Comparison of ENCODE assay signal across 15 cellular contexts in genomic region chr15:75063338-75063737, GRCh38. TPM values are rescaled to one million over a fixed set of nuclear protein-coding genes. Genes with fewer than 3 reads are reported as not detected.
DNase-seq lines count a peak whose midpoint lies in the region; TF ChIP-seq lines count a peak whose summit lies in the region.
"Had no signal": no experiment of that assay in that cellular context is flagged by ENCODE, and none has a peak within 500 bp of the region (broad histone marks: within the 10 kb centered on the region; RNA-seq: fewer than 3 reads in every experiment).

No MANE protein-coding gene starts in this region.

- H3K27ac ChIP-seq in osteoblast (ENCODE audit: low read depth, low read length), result no peak overlapping the region
- no peak overlapping the region for H3K27ac ChIP-seq in uterus
- H3K27ac ChIP-seq in tibial nerve, result no peak overlapping the region
- H3K27ac ChIP-seq: PC-9 had no signal

- H3K36me3 ChIP-seq in osteoblast (ENCODE audit: insufficient read depth, low read length), result no peaks in the 10 kb centered on the region
- H3K36me3 ChIP-seq in uterus, result no peaks in the 10 kb centered on the region
- peaks cover 0 to 7% (median 0%) of the 10 kb centered on the region in 3 donors for H3K36me3 ChIP-seq in tibial nerve

- H3K4me2 ChIP-seq in osteoblast (ENCODE audit: insufficient read depth, low read length), result no peak overlapping the region
- H3K4me2 ChIP-seq: PC-9 had no signal

- H3K9me3 ChIP-seq in osteoblast (ENCODE audit: low read depth, low read length) (no peaks in the 10 kb centered on the region), uterus (no peaks in the 10 kb centered on the region), tibial nerve (no peaks in the 10 kb centered on the region)

- no peak for TF ChIP-seq EP300 in tibial nerve (IDR thresholded peaks at IDR 0.05)

- intact Hi-C loops in uterus (cut with DNase I; ENCODE audit: low total_unique reads), result no loop called here

- no peaks in the 10 kb centered on the region for H4K20me1 ChIP-seq in osteoblast (ENCODE audit: insufficient read depth, low read length)

- H3K4me1 ChIP-seq in osteoblast (ENCODE audit: insufficient read depth, low read length), result peaks cover 53% of the 10 kb centered on the region
- H3K4me1 ChIP-seq in uterus, result no peaks in the 10 kb centered on the region
- H3K4me1 ChIP-seq in tibial nerve, result peaks cover 0 to 34% (median 3%) of the 10 kb centered on the region in 4 donors

- DNase-seq in EL (peak; percentile 64), M059J (ENCODE audit: low read depth) (peak; percentile 94), ecto neural progenitor cell (ENCODE audit: low spot score) (peak; percentile 8), osteoblast (ENCODE audit: insufficient read length, low spot score, missing footprints) (peak; percentile 32), uterus (no peak), tibial nerve (ENCODE audit: low spot score in 2 of 2) (no peak)
- no peak for DNase-seq in activated naive CD4-positive, alpha-beta T cell treated with anti-CD3 and anti-CD28 coated beads, Interleukin-2, amount 50 U/mL, for 16 hours
- DNase-seq: activated CD4-positive, alpha-beta T cell treated with anti-CD3 and anti-CD28 coated beads, Interleukin-2, amount 50 U/mL, for 1 hour; activated T-cell treated with anti-CD3 and anti-CD28 coated beads, Interleukin-2, amount 50 U/mL, for 1 hour; central memory CD4-positive, alpha-beta T cell; NCI-H2029 treated with DMSO at 0.1 percent for 48 hours; NCI-H526; PC-9; stimulated activated CD4-positive, alpha-beta T cell treated with anti-CD3 and anti-CD28 coated beads, Interleukin-1b, Interleukin-23, amount 100 ng/mL, for 48 hours; substantia nigra had no signal

- no peak for TF ChIP-seq CTCF in osteoblast (IDR thresholded peaks at IDR 0.05; ENCODE audit: extremely low read depth, low read depth, low read length)
- TF ChIP-seq CTCF in uterus (IDR thresholded peaks at IDR 0.05), result no peak
- no peak for TF ChIP-seq CTCF in tibial nerve (IDR thresholded peaks at IDR 0.05)

- H3K4me3 ChIP-seq in osteoblast (ENCODE audit: insufficient read depth, low read length) (no peak overlapping the region), uterus (no peak overlapping the region), tibial nerve (no peak overlapping the region)
- H3K4me3 ChIP-seq: PC-9 had no signal

- no peak overlapping the region for H2AFZ ChIP-seq in osteoblast (ENCODE audit: low read length)
- H2AFZ ChIP-seq: PC-9 had no signal

- TF ChIP-seq POLR2A in uterus (IDR thresholded peaks at IDR 0.05) (no peak), tibial nerve (IDR thresholded peaks at IDR 0.05) (no peak)

- H3K27me3 ChIP-seq in osteoblast (ENCODE audit: insufficient read depth, low read length), result no peaks in the 10 kb centered on the region
- no peaks in the 10 kb centered on the region for H3K27me3 ChIP-seq in uterus
- no peaks in the 10 kb centered on the region for H3K27me3 ChIP-seq in tibial nerve

- H3K79me2 ChIP-seq in osteoblast (ENCODE audit: insufficient read depth, low read length), result no peaks in the 10 kb centered on the region

- WGBS in tibial nerve, 2 donors, result 59 to 63% methylated on average over 4 of the region's 4 CpGs

RNA-seq across cellular contexts. Expression of gene PPCDC, which starts 39.9 kb away (rescaled TPM):
- 15.9 and 25.6 TPM in 2 replicates for total RNA-seq in M059J (2014; rRNA removed; shearing (Covaris generic))
- total RNA-seq in osteoblast, result 5.6 and 6.5 TPM in 2 replicates
- 10 to 100 TPM in 2 of 4 donors, 1 to 10 TPM in 2; 1.2 to 22.8 (median 6.9) TPM for total RNA-seq in uterus
- total RNA-seq in tibial nerve, result 10 to 100 TPM; 19.8 to 42.5 (median 36.4) TPM

Comparison
In these comparisons a context has a peak if more than half of its experiments do, and no peak if none do; other contexts are left out.
1. DNase-seq: peak in EL (single experiment), M059J (single experiment), ecto neural progenitor cell (single experiment) and osteoblast (single experiment); none in activated naive CD4-positive, alpha-beta T cell treated with anti-CD3 and anti-CD28 coated beads, Interleukin-2, amount 50 U/mL, for 16 hours (single experiment), uterus (0 of 2) and tibial nerve (0 of 2).